ENCODE assay signal across 8 cellular contexts in the genomic region with DNA sequence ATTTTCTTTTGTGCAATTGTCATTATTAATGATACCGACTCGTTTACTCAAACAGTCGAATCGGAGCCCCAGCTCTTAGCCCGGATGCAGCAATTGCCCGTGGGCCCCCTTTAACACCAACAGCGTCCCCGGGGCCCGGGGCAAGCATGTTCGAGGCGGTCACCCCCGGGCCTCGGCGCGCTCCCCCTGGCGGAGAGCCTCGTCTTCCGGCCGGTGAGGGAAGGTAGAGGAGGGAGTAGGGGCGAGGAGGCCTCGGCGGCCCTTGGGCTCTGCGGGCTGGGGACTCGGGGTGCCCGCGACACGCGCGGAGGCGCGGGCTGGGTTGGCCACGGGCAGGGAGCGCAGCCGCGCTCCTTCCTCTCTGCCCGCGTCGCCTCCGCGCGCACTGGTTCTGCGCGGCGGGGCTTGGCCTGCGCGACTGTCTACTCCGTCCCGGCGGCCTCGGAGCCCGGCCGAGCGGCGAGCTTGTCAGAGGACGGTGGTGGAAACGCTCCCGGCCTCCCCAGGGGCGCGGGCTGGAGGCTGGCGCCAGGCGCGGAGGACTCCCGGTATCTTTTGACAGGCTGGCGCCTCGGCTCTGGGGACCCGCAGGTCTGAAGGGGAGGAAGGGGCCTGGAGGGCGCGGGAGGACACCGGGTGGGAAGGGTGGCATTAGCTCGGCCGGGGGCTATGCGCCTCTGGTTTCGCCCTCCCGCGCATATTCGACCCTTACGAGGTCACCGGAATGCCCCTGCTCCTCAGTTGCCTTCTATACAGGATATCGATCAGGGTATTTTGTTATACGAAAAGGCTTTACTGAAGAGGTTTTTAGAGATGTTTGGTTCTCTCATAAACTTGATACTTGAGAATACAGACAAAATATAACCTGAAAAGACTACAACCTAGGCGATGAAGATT. TPM values are rescaled to one million over a fixed set of nuclear protein-coding genes. Genes with fewer than 3 reads are reported as not detected.
DNase-seq lines count a peak whose midpoint lies in the region; ATAC-seq and TF ChIP-seq lines count a peak whose summit lies in the region.

No MANE protein-coding gene starts in this region.

- H3K27me3 ChIP-seq in WERI-Rb-1 (ENCODE audit: insufficient read depth, low read depth, severe bottlenecking): no peaks in the 10 kb centered on the region
- no peaks in the 10 kb centered on the region for H3K27me3 ChIP-seq in breast epithelium

- ATAC-seq in HG02870 (IDR thresholded peaks at IDR 0.05; ENCODE audit: unreplicated experiment): peak; percentile 67

- H3K36me3 ChIP-seq in WERI-Rb-1 (peaks cover 34% of the 10 kb centered on the region), breast epithelium (no peaks in the 10 kb centered on the region)

- H3K9me3 ChIP-seq in WERI-Rb-1 (ENCODE audit: severe bottlenecking): no peaks in the 10 kb centered on the region
- H3K9me3 ChIP-seq in breast epithelium: no peaks in the 10 kb centered on the region

- peak; percentile 88 for TF ChIP-seq CTCF in WERI-Rb-1 (IDR thresholded peaks at IDR 0.05; ENCODE audit: low read depth, low read length)
- TF ChIP-seq CTCF in breast epithelium (IDR thresholded peaks at IDR 0.05): peak in 2 of 3 donors; percentile 31 to 45

- peak overlapping the region; percentile 73 for H3K4me3 ChIP-seq in WERI-Rb-1 (ENCODE audit: low read depth, low read length)
- H3K4me3 ChIP-seq in breast epithelium: peak overlapping the region; percentile 76 to 84 (median 79)

- H3K4me1 ChIP-seq in breast epithelium: peaks cover 0 to 7% of the 10 kb centered on the region in 2 donors

- H3K27ac ChIP-seq in WERI-Rb-1 (peak overlapping the region; percentile 87), breast epithelium (peak overlapping the region; percentile 74 to 78)

- no peak for TF ChIP-seq POLR2A in breast epithelium (IDR thresholded peaks at IDR 0.05)

- DNase-seq in NCI-H1436 (lab: John Stamatoyannopoulos, UW) (peak; percentile 64), NCI-H1436 treated with DMSO at 0.1 percent for 48 hours (lab: John Stamatoyannopoulos, UW) (no peak), NCI-H1930 (lab: John Stamatoyannopoulos, UW) (peak; percentile 78 to 85), WERI-Rb-1 (peak; percentile 95), breast epithelium (ENCODE audit: low spot score in 2 of 2) (peak; percentile 43 to 63), iris pigment epithelial cell (ENCODE audit: low read depth) (peak; percentile 83)
- peak; percentile 82 for DNase-seq in stimulated activated CD4-positive, alpha-beta T cell treated with anti-CD3 and anti-CD28 coated beads, Interleukin-12 subunit alpha, Interleukin-12 subunit beta, amount 100 ng/mL, for 4 hours

- intact Hi-C loops in breast epithelium (cut with DNase I; ENCODE audit: low total_unique reads): no loop called here

RNA-seq across cellular contexts. Expression of a gene that starts 1.5 kb away (rescaled TPM):
- total RNA-seq in breast epithelium: 10 to 100 TPM; 15.2 to 29.6 (median 27.2) TPM

RNA-seq across cellular contexts. Expression of a gene that starts 1.6 kb away (rescaled TPM):
- 1 to 10 TPM; 3.2 to 5.9 (median 5.9) TPM for total RNA-seq in breast epithelium

RNA-seq across cellular contexts. Expression of a gene that starts 26.8 kb away (rescaled TPM):
- total RNA-seq in breast epithelium: 10 to 100 TPM in 1 of 3 donors, 1 to 10 TPM in 2; 8.3 to 11.8 (median 9.3) TPM

RNA-seq across cellular contexts. Expression of a gene that starts 45.4 kb away (rescaled TPM):
- total RNA-seq in breast epithelium: 10 to 100 TPM; 76.0 to 85.0 (median 77.6) TPM
